Comparison of ENCODE assay signal across 10 cellular contexts in genomic region chr18:8890957-8891464, GRCh38.
A peak's percentile ranks its signal among the peaks of the same experiment; 100 is the strongest.
DNase-seq lines count a peak whose midpoint lies in the region; ATAC-seq, FAIRE-seq and TF ChIP-seq lines count a peak whose summit lies in the region.
"Had no signal": no experiment of that assay in that cellular context is flagged by ENCODE, and none has a peak within 500 bp of the region (broad histone marks: within the 10 kb centered on the region; RNA-seq: fewer than 3 reads in every experiment).

No MANE protein-coding gene starts in this region.

- H3K9ac ChIP-seq in mesenchymal stem cell (ENCODE audit: low read length): no peak overlapping the region

- no peak overlapping the region for H3K4ac ChIP-seq in mesenchymal stem cell (ENCODE audit: low read depth in 1 of 2, low read length in 2 of 2)

- no peak overlapping the region for H2AK5ac ChIP-seq in mesenchymal stem cell (ENCODE audit: low read length, severe bottlenecking)

- peak overlapping the region; percentile 99 for H3K27ac ChIP-seq in mesenchymal stem cell (ENCODE audit: low read length, poor library complexity, severe bottlenecking)
- H3K27ac ChIP-seq in vagina: no peak overlapping the region

- H4K91ac ChIP-seq in mesenchymal stem cell (ENCODE audit: low read length): no peak overlapping the region

- H3K36me3 ChIP-seq in bronchial epithelial cell (ENCODE audit: control insufficient read depth, insufficient read depth, low read length) (no peaks in the 10 kb centered on the region), mesenchymal stem cell (ENCODE audit: control insufficient read depth in 1 of 2, insufficient read depth in 2 of 2, low read depth in 1 of 2, low read length in 2 of 2) (no peaks in the 10 kb centered on the region), vagina (no peaks in the 10 kb centered on the region)

- H3K4me2 ChIP-seq in mesenchymal stem cell (ENCODE audit: low read length, poor library complexity, severe bottlenecking): no peak overlapping the region

- H3K14ac ChIP-seq in mesenchymal stem cell (ENCODE audit: low read length in 2 of 2): no peak overlapping the region

- no peak overlapping the region for H3K4me3 ChIP-seq in bronchial epithelial cell (ENCODE audit: low read depth, low read length)
- H3K4me3 ChIP-seq in mesenchymal stem cell (ENCODE audit: insufficient read depth in 1 of 2, low read depth in 1 of 2, low read length in 2 of 2): no peak overlapping the region
- H3K4me3 ChIP-seq in vagina: no peak overlapping the region
- H3K4me3 ChIP-seq: GM12878 had no signal

- no peaks in the 10 kb centered on the region for H3K79me1 ChIP-seq in mesenchymal stem cell (replicated peaks; ENCODE audit: low read length, poor library complexity, severe bottlenecking)

- H3K27me3 ChIP-seq in bronchial epithelial cell (ENCODE audit: control insufficient read depth, insufficient read depth, low read length) (no peaks in the 10 kb centered on the region), mesenchymal stem cell (ENCODE audit: control insufficient read depth in 1 of 2, insufficient read depth in 1 of 2, low read length in 2 of 2) (no peaks in the 10 kb centered on the region), vagina (no peaks in the 10 kb centered on the region)

- H3K18ac ChIP-seq in mesenchymal stem cell (ENCODE audit: low read depth in 1 of 2, low read length in 2 of 2): no peak overlapping the region

- H3K9me3 ChIP-seq in mesenchymal stem cell (ENCODE audit: control insufficient read depth, low read length) (no peaks in the 10 kb centered on the region), vagina (peaks cover 7% of the 10 kb centered on the region)

- H2AFZ ChIP-seq in mesenchymal stem cell (ENCODE audit: low read depth, low read length): no peak overlapping the region

- H2BK120ac ChIP-seq in mesenchymal stem cell (ENCODE audit: low read depth, low read length): no peak overlapping the region

- DNase-seq in COR-L47 (lab: John Stamatoyannopoulos, UW) (peak; percentile 10), NCI-H1048 (lab: John Stamatoyannopoulos, UW) (peak; percentile 2), bronchial epithelial cell (ENCODE audit: low read depth) (peak; percentile 99), mesenchymal stem cell (peak; percentile 94), vagina (ENCODE audit: extremely low spot score in 2 of 2) (no peak)
- DNase-seq: immature natural killer cell had no signal

- H3K23ac ChIP-seq in mesenchymal stem cell (ENCODE audit: low read length in 2 of 2): no peak overlapping the region

- FAIRE-seq in bronchial epithelial cell (lab: Jason Lieb, UNC): no peak
- FAIRE-seq: GM12878 had no signal

- H2BK15ac ChIP-seq in mesenchymal stem cell (ENCODE audit: low read depth, poor library complexity, severe bottlenecking): no peak overlapping the region

- no peak for ATAC-seq in GM19328 (IDR thresholded peaks at IDR 0.05; ENCODE audit: unreplicated experiment)
- ATAC-seq in GM18873 (IDR thresholded peaks at IDR 0.05; ENCODE audit: low FRiP score, unreplicated experiment): no peak
- no peak for ATAC-seq in HG02610 (IDR thresholded peaks at IDR 0.05; ENCODE audit: unreplicated experiment)
- ATAC-seq: GM12878 had no signal

- H4K8ac ChIP-seq in mesenchymal stem cell (ENCODE audit: low read length): no peak overlapping the region

- no peak overlapping the region for H2BK12ac ChIP-seq in mesenchymal stem cell (ENCODE audit: low read length in 2 of 2)

- no peak for TF ChIP-seq CTCF in bronchial epithelial cell (IDR thresholded peaks at IDR 0.05; ENCODE audit: insufficient read depth, low read length, severe bottlenecking)
- no peak for TF ChIP-seq CTCF in vagina (IDR thresholded peaks at IDR 0.05)

- intact Hi-C loops in vagina (cut with DNase I): no loop called here

- H3K4me1 ChIP-seq in mesenchymal stem cell (ENCODE audit: control insufficient read depth, insufficient read depth, low read depth, low read length) (peaks cover 8% of the 10 kb centered on the region), vagina (no peaks in the 10 kb centered on the region)

- no peak for TF ChIP-seq POLR2A in vagina (IDR thresholded peaks at IDR 0.05)

- WGBS in mesenchymal stem cell: 0% methylated on average over 4 of the region's 4 CpGs

- H2BK5ac ChIP-seq in mesenchymal stem cell (ENCODE audit: low read depth, low read length, poor library complexity, severe bottlenecking): no peak overlapping the region

Comparison
In these comparisons a context has a peak if more than half of its experiments do, and no peak if none do; other contexts are left out.
1. DNase-seq: peak in COR-L47 (single experiment), NCI-H1048 (single experiment), bronchial epithelial cell (single experiment) and mesenchymal stem cell (single experiment); none in vagina (0 of 2).